ENCODE assay signal across 10 cellular contexts in the genomic region with DNA sequence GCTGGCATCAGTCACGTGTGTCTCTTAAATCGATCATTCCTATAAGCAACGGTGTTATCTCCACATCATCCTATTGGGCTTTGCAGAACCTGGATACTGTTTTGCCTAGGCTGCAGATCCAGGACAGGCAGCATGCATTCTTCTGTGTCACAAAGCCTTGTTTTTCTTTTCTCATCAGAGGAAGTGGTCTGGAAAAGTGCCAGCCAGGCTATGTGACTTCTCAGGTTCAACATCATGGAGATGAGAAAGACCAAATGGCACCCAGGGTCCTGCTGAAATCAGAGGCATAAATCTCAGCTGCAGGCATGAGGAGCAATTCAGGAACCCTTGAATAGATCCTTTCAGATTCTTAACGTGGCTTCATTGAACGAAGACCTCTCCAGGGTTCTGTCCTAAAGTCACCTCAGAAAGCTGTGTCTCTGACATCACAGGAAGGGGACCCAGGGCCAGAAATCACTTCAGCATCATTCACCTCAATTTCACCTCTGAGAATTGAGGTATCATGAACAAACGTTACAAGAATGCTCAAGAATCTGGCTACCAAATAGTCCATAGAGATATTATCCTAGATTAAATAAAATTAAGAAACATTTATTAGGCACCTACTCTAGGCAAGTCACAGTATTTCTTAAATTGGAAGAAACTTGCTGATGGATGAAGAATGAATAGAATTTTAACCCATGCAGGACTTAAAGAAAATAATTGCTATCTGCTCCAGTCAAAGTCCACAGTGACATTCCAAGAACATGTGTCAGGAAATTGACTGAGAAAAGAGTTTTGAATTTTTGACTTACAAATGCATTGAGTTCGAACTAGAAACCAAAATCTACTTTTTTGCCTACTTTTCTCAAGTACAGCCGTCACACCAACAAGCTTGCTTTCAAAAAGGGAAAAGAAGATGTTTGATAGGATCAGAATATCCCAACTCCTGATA.
DNase-seq lines count a peak whose midpoint lies in the region; ATAC-seq, FAIRE-seq and TF ChIP-seq lines count a peak whose summit lies in the region.
"Had no signal": no experiment of that assay in that cellular context is flagged by ENCODE, and none has a peak within 500 bp of the region (broad histone marks: within the 10 kb centered on the region; RNA-seq: fewer than 3 reads in every experiment).

No MANE protein-coding gene starts in this region.

- TF ChIP-seq EP300 in HepG2 (IDR thresholded peaks at IDR 0.05; ENCODE audit: low read depth in 2 of 2, low read length in 2 of 2), result no peak
- no peak for TF ChIP-seq EP300 in HepG2 (CRISPR knock-in tag; IDR thresholded peaks at IDR 0.05; ENCODE audit: borderline replicate concordance)

- in situ Hi-C loops in HepG2 (cut with HindIII; ENCODE audit: extremely low pct_ligation_motif_present, low pct_unique_long_range_greater_than_20kb), result loop anchor here (25.0 kb wide), 1 partner anchor 908 kb away; no protein-coding TSS in a partner anchor

- H3K27me3 ChIP-seq in trophoblast cell (ENCODE audit: insufficient read depth, low read length) (no peaks in the 10 kb centered on the region), HepG2 (ENCODE audit: control insufficient read depth in 1 of 2, insufficient read depth in 2 of 2, low read length in 2 of 2) (no peaks in the 10 kb centered on the region)

- no peaks in the 10 kb centered on the region for H3K27me3 Mint-ChIP-seq in T-helper 17 cell

- H3K4me2 ChIP-seq in trophoblast cell (ENCODE audit: low read length), result no peak overlapping the region
- no peak overlapping the region for H3K4me2 ChIP-seq in HepG2 (ENCODE audit: low read depth, low read length)

- peaks cover 19% of the 10 kb centered on the region for H3K79me1 ChIP-seq in trophoblast cell (ENCODE audit: low read length)

- peaks cover 6% of the 10 kb centered on the region for H3K79me2 ChIP-seq in trophoblast cell (ENCODE audit: control insufficient read depth, insufficient read depth, low read length, poor library complexity)
- H3K79me2 ChIP-seq in HepG2 (ENCODE audit: insufficient read depth, low read length), result no peaks in the 10 kb centered on the region

- peak overlapping the region; percentile 51 for H4K91ac ChIP-seq in trophoblast cell (ENCODE audit: low read depth, low read length)

- peak overlapping the region; percentile 35 for H4K8ac ChIP-seq in trophoblast cell (ENCODE audit: low read depth, low read length)

- peak overlapping the region; percentile 65 for H3K27ac Mint-ChIP-seq in T-helper 17 cell

- H3K9me3 ChIP-seq in T-helper 17 cell (ENCODE audit: control insufficient read depth, low read length, poor library complexity, severe bottlenecking) (no peaks in the 10 kb centered on the region), trophoblast cell (ENCODE audit: insufficient read depth, low read depth, low read length) (peaks cover 2% of the 10 kb centered on the region), HepG2 (ENCODE audit: low read length) (no peaks in the 10 kb centered on the region)
- H3K9me3 ChIP-seq: lower lobe of right lung had no signal

- CTCF ChIA-PET in HepG2 (lab: Yijun Ruan, JAX; ENCODE audit: low intra/inter-chr PET ratio, low total read pairs), result no interaction called here

- peak overlapping the region; percentile 47 for H2AK5ac ChIP-seq in trophoblast cell (ENCODE audit: low read length)

- H3K9ac ChIP-seq in trophoblast cell (ENCODE audit: low read length), result no peak overlapping the region
- H3K9ac ChIP-seq in HepG2 (ENCODE audit: insufficient read depth, low read depth, low read length), result no peak overlapping the region

- no peak for TF ChIP-seq RAD21 in HepG2 (CRISPR knock-in tag; IDR thresholded peaks at IDR 0.05)

- BruUV-seq in HepG2 (replicated peaks; lab: Mats Ljungman, UMichigan), result no TSS peak

- H3K4me3 ChIP-seq in trophoblast cell (ENCODE audit: low read depth, low read length), result no peak overlapping the region
- H3K4me3 ChIP-seq in HepG2 (replicated peaks in 1 of 3; ENCODE audit: insufficient read depth in 1 of 3, low read depth in 2 of 3, low read length in 3 of 3), result no peak overlapping the region
- H3K4me3 ChIP-seq: lower lobe of right lung had no signal

- H4K20me1 ChIP-seq in HepG2 (ENCODE audit: insufficient read depth, low read length), result no peaks in the 10 kb centered on the region

- H4K12ac ChIP-seq in trophoblast cell (ENCODE audit: low read depth, low read length), result no peak overlapping the region

- TF ChIP-seq CTCF in HepG2 (CRISPR knock-in tag; IDR thresholded peaks at IDR 0.05), result no peak

- DNase-seq in HT1080 (ENCODE audit: low read depth), result peak; percentile 60
- DNase-seq in T-helper 17 cell, result peak in 1 of 3 donors; percentile 12
- peak; percentile 41 for DNase-seq in astrocyte of the hippocampus (ENCODE audit: low read depth, low spot score)
- DNase-seq in trophoblast cell, result peak in 1 of 2 donors; percentile 59
- DNase-seq in KG1 (lab: John Stamatoyannopoulos, UW), result no peak
- no peak for DNase-seq in NCI-H1436 (lab: John Stamatoyannopoulos, UW)
- no peak for DNase-seq in HepG2 (ENCODE audit: low spot score)
- DNase-seq: erythroblast, lower lobe of right lung, NCI-H2029 had no signal

- POLR2A ChIA-PET in HepG2 (lab: Yijun Ruan, JAX), result no interaction called here

- peak overlapping the region; percentile 25 for H3K4me3 Mint-ChIP-seq in T-helper 17 cell

- H3K14ac ChIP-seq in trophoblast cell (ENCODE audit: low read length), result peak overlapping the region; percentile 44

- H3K27ac ChIP-seq in trophoblast cell (ENCODE audit: low read depth, low read length) (peak overlapping the region; percentile 38), HepG2 (ENCODE audit: extremely low read length, insufficient read depth, low read length) (no peak overlapping the region)
- H3K27ac ChIP-seq: lower lobe of right lung had no signal

- H3K36me3 ChIP-seq in trophoblast cell (ENCODE audit: control insufficient read depth in 1 of 2, insufficient read depth in 2 of 2, low read length in 2 of 2), result peaks cover 2% of the 10 kb centered on the region in 2 experiments
- H3K36me3 ChIP-seq in HepG2 (replicated peaks in 1 of 2; ENCODE audit: control insufficient read depth in 1 of 2, insufficient read depth in 2 of 2, low read length in 2 of 2), result no peaks in the 10 kb centered on the region
- H3K36me3 ChIP-seq: lower lobe of right lung had no signal

- WGBS in trophoblast cell (ENCODE audit: extremely low coverage, insufficient coverage, insufficient read length), result no CpG with 5 or more reads among the region's 8 CpGs
- WGBS in HepG2 (ENCODE audit: low lambda C conversion rate), result 15% methylated on average over 8 of the region's 8 CpGs

- no peaks in the 10 kb centered on the region for H3K36me3 Mint-ChIP-seq in T-helper 17 cell (ENCODE audit: low read depth)

- H3K18ac ChIP-seq in trophoblast cell (ENCODE audit: low read length), result peak overlapping the region; percentile 56

- peak overlapping the region; percentile 66 for H2BK5ac ChIP-seq in trophoblast cell (ENCODE audit: low read depth, low read length, poor library complexity)

- H3K4me1 Mint-ChIP-seq in T-helper 17 cell, result peaks cover 25% of the 10 kb centered on the region

- H2BK120ac ChIP-seq in trophoblast cell (ENCODE audit: insufficient read depth, low read length, poor library complexity), result peak overlapping the region; percentile 58

- no peak overlapping the region for H3K23ac ChIP-seq in trophoblast cell (ENCODE audit: low read length)

- H2BK12ac ChIP-seq in trophoblast cell (ENCODE audit: low read length), result peak overlapping the region; percentile 84

- peak; percentile 62 for ATAC-seq in T-helper 17 cell
- ATAC-seq in HepG2, result no peak
- ATAC-seq: lower lobe of right lung had no signal

- H2AFZ ChIP-seq in trophoblast cell (ENCODE audit: insufficient read depth, low read length, poor library complexity), result no peak overlapping the region
- no peak overlapping the region for H2AFZ ChIP-seq in HepG2 (ENCODE audit: low read length)

- intact Hi-C loops in HepG2 (cut with micrococcal nuclease; ENCODE audit: unreplicated experiment), result no loop called here

- no peak for TF ChIP-seq POLR2A in HepG2 (IDR thresholded peaks at IDR 0.05; ENCODE audit: insufficient read depth in 1 of 2, low read depth in 2 of 2, low read length in 2 of 2)

- H3K4me1 ChIP-seq in trophoblast cell (ENCODE audit: control insufficient read depth in 1 of 2, insufficient read depth in 2 of 2, low read length in 2 of 2), result peaks cover 9 to 16% of the 10 kb centered on the region in 2 experiments
- no peaks in the 10 kb centered on the region for H3K4me1 ChIP-seq in HepG2 (ENCODE audit: insufficient read depth, low read length)
- H3K4me1 ChIP-seq: lower lobe of right lung had no signal

- FAIRE-seq in HepG2 (lab: Jason Lieb, UNC), result no peak

- no peak overlapping the region for H3K4ac ChIP-seq in trophoblast cell (ENCODE audit: low read depth, low read length)

TF ChIP-seq in HepG2, 621 proteins besides CTCF, POLR2A, EP300 and RAD21 (continues in another document):
- TF ChIP-seq ZNF17 (CRISPR knock-in tag; IDR thresholded peaks at IDR 0.05), result no peak
- TF ChIP-seq, protein P1, sequence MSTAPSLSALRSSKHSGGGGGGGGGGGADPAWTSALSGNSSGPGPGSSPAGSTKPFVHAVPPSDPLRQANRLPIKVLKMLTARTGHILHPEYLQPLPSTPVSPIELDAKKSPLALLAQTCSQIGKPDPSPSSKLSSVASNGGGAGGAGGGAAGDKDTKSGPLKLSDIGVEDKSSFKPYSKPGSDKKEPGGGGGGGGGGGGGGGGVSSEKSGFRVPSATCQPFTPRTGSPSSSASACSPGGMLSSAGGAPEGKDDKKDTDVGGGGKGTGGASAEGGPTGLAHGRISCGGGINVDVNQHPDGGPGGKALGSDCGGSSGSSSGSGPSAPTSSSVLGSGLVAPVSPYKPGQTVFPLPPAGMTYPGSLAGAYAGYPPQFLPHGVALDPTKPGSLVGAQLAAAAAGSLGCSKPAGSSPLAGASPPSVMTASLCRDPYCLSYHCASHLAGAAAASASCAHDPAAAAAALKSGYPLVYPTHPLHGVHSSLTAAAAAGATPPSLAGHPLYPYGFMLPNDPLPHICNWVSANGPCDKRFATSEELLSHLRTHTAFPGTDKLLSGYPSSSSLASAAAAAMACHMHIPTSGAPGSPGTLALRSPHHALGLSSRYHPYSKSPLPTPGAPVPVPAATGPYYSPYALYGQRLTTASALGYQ (CRISPR knock-in tag; IDR thresholded peaks at IDR 0.05), result no peak

Comparison
In these comparisons a context has a peak if more than half of its experiments do, and no peak if none do; other contexts are left out.
1. DNase-seq: peak in HT1080 (single experiment) and astrocyte of the hippocampus (single experiment); none in KG1 (single experiment), NCI-H1436 (single experiment) and HepG2 (single experiment).